In the genomic region with DNA sequence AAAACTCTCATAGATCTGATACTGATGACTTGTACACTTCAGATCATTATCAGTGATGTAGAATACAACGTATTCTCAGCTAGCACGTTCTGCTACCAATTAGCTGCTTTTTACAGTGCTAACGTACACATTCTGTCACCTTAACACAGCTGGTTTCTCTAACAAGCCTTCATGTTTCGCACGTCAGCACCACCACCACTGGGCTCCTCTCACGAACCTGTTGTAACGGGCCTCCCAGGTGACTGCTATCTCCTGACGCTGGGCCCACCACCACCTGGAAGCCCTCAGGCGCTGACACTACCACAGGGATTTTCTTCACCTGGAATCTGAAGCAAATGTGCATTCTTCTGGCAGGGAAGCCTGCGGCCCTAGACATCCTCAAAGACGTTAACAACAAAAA, we compare ENCODE assay signal across 21 cellular contexts. TPM values are rescaled to one million over a fixed set of nuclear protein-coding genes. Genes with fewer than 3 reads are reported as not detected.
DNase-seq lines count a peak whose midpoint lies in the region; ATAC-seq and TF ChIP-seq lines count a peak whose summit lies in the region.
"Had no signal": no experiment of that assay in that cellular context is flagged by ENCODE, and none has a peak within 500 bp of the region (broad histone marks: within the 10 kb centered on the region; RNA-seq: fewer than 3 reads in every experiment).

No MANE protein-coding gene starts in this region.

- no peak overlapping the region for H2AFZ ChIP-seq in GM23338

- H3K9me3 Mint-ChIP-seq in activated T-cell treated with anti-CD3 and anti-CD28 coated beads, Interleukin-2, amount 50 U/mL, for 24 hours = no peaks in the 10 kb centered on the region
- H3K9me3 Mint-ChIP-seq in GM23338 (no peaks in the 10 kb centered on the region), progenitor cell of endocrine pancreas (ENCODE audit: low read depth) (no peaks in the 10 kb centered on the region), Calu3 (ENCODE audit: low read depth, unreplicated experiment) (no peaks in the 10 kb centered on the region)
- H3K9me3 Mint-ChIP-seq: CD8-positive, alpha-beta memory T cell; IgD-negative memory B cell had no signal

- no peak for TF ChIP-seq CTCF in GM23338 (conservative IDR thresholded peaks at IDR 0.05; ENCODE audit: low read depth in 2 of 2)
- no peak for TF ChIP-seq CTCF in progenitor cell of endocrine pancreas (IDR thresholded peaks at IDR 0.05; ENCODE audit: unreplicated experiment)
- no peak for TF ChIP-seq CTCF in Calu3 (IDR thresholded peaks at IDR 0.05; ENCODE audit: unreplicated experiment)

- H3K27ac Mint-ChIP-seq in activated T-cell treated with anti-CD3 and anti-CD28 coated beads, Interleukin-2, amount 50 U/mL, for 24 hours = no peak overlapping the region
- H3K27ac Mint-ChIP-seq in GM23338 = 0 out of 2 replicates have a peak overlapping the region, but pooled peaks have one; percentile 19
- H3K27ac Mint-ChIP-seq in progenitor cell of endocrine pancreas = peak overlapping the region; percentile 43
- H3K27ac Mint-ChIP-seq in Calu3 (ENCODE audit: unreplicated experiment) = no peak overlapping the region

- H3K27ac ChIP-seq in GM23338 (ENCODE audit: low read depth) = no peak overlapping the region
- H3K27ac ChIP-seq: BLaER1 treated with 17β-estradiol and CSF1 and Interleukin-3, amounts not matched to agents 10 nM and 100 nM had no signal

- peaks cover 32% of the 10 kb centered on the region for H3K79me2 ChIP-seq in GM23338 (replicated peaks; ENCODE audit: insufficient read depth)

- no peaks in the 10 kb centered on the region for H3K27me3 ChIP-seq in GM23338 (ENCODE audit: insufficient read depth)
- H3K27me3 ChIP-seq: BLaER1 treated with 17β-estradiol and CSF1 and Interleukin-3, amounts not matched to agents 10 nM and 100 nM had no signal

- H3F3A ChIP-seq in GM23338 (replicated peaks; ENCODE audit: low read depth) = peaks cover 42% of the 10 kb centered on the region

- H4K20me1 ChIP-seq in GM23338 (replicated peaks; ENCODE audit: insufficient read depth) = peaks cover 14% of the 10 kb centered on the region

- peaks cover 9% of the 10 kb centered on the region for H3K4me1 ChIP-seq in GM23338 (ENCODE audit: insufficient read depth)

- H3K36me3 Mint-ChIP-seq in activated T-cell treated with anti-CD3 and anti-CD28 coated beads, Interleukin-2, amount 50 U/mL, for 24 hours (ENCODE audit: low read depth) = peaks cover 80% of the 10 kb centered on the region
- H3K36me3 Mint-ChIP-seq in GM23338 (ENCODE audit: low read depth) = peaks cover 59% of the 10 kb centered on the region
- peaks cover 23% of the 10 kb centered on the region for H3K36me3 Mint-ChIP-seq in progenitor cell of endocrine pancreas (ENCODE audit: insufficient read depth)
- H3K36me3 Mint-ChIP-seq in Calu3 (ENCODE audit: insufficient read depth, unreplicated experiment) = peaks cover 70% of the 10 kb centered on the region

- intact Hi-C loops in Calu3 (cut with micrococcal nuclease; ENCODE audit: unreplicated experiment) = no loop called here

- no peak overlapping the region for H3K4me3 ChIP-seq in GM23338
- H3K4me3 ChIP-seq: BLaER1 treated with 17β-estradiol and CSF1 and Interleukin-3, amounts not matched to agents 10 nM and 100 nM had no signal

- no peaks in the 10 kb centered on the region for H3K9me2 ChIP-seq in GM23338 (ENCODE audit: insufficient read depth)

- H3K4me2 ChIP-seq in GM23338 = no peak overlapping the region
- H3K4me2 ChIP-seq: BLaER1 treated with 17β-estradiol and CSF1 and Interleukin-3, amounts not matched to agents 10 nM and 100 nM had no signal

- peaks cover 35% of the 10 kb centered on the region for H3K36me3 ChIP-seq in GM23338 (ENCODE audit: insufficient read depth)

- H3K4me3 Mint-ChIP-seq in activated T-cell treated with anti-CD3 and anti-CD28 coated beads, Interleukin-2, amount 50 U/mL, for 24 hours = no peak overlapping the region
- H3K4me3 Mint-ChIP-seq in GM23338 (no peak overlapping the region), progenitor cell of endocrine pancreas (ENCODE audit: low read depth) (no peak overlapping the region), Calu3 (ENCODE audit: low read depth, unreplicated experiment) (no peak overlapping the region)
- H3K4me3 Mint-ChIP-seq: IgD-negative memory B cell had no signal

- no TSS peak for BruUV-seq in Calu3 (replicated peaks; lab: Mats Ljungman, UMichigan)

- no peaks in the 10 kb centered on the region for H3K27me3 Mint-ChIP-seq in activated T-cell treated with anti-CD3 and anti-CD28 coated beads, Interleukin-2, amount 50 U/mL, for 24 hours
- H3K27me3 Mint-ChIP-seq in GM23338 (ENCODE audit: insufficient read depth, low read depth, poor library complexity) (peaks cover 7% of the 10 kb centered on the region), progenitor cell of endocrine pancreas (peaks cover 2% of the 10 kb centered on the region), Calu3 (ENCODE audit: unreplicated experiment) (no peaks in the 10 kb centered on the region)
- H3K27me3 Mint-ChIP-seq: CD8-positive, alpha-beta memory T cell; IgD-negative memory B cell had no signal

- H3K4me1 Mint-ChIP-seq in activated T-cell treated with anti-CD3 and anti-CD28 coated beads, Interleukin-2, amount 50 U/mL, for 24 hours (ENCODE audit: low read depth) = peaks cover 48% of the 10 kb centered on the region
- peaks cover 12% of the 10 kb centered on the region; the same call in 2 of the 3 replicates for H3K4me1 Mint-ChIP-seq in GM23338
- peaks cover 11% of the 10 kb centered on the region for H3K4me1 Mint-ChIP-seq in progenitor cell of endocrine pancreas (ENCODE audit: low read depth)
- H3K4me1 Mint-ChIP-seq in Calu3 (ENCODE audit: low read depth, unreplicated experiment) = peaks cover 13% of the 10 kb centered on the region

- ATAC-seq in GM23338 = no peak
- ATAC-seq: Right ventricle myocardium inferior had no signal

- CTCF ChIA-PET in Calu3 (lab: Charles Lee) = interaction anchor here (0.8 to 1.5 kb wide), 2 partner anchors 381 to 385 kb away, joined by 5 to 6 read pairs; no protein-coding TSS in a partner anchor

- DNase-seq in activated T-cell treated with anti-CD3 and anti-CD28 coated beads, Interleukin-2, amount 50 U/mL, for 24 hours = peak; percentile 17
- DNase-seq in activated T-cell treated with anti-CD3 and anti-CD28 coated beads for 4 hours (no peak), GM23338 (ENCODE audit: low spot score) (no peak), ecto neural progenitor cell (ENCODE audit: low spot score) (peak; percentile 37), progenitor cell of endocrine pancreas (ENCODE audit: low spot score, unreplicated experiment) (no peak), 8988T (no peak), Calu3 (no peak)
- DNase-seq: CD8-positive, alpha-beta memory T cell; HCEC 1CT; Kasumi-1; MM.1S; NCI-H1092 treated with DMSO at 0.1 percent for 48 hours; NCI-H146; NCI-H2029 treated with DMSO at 0.1 percent for 48 hours; NCI-H2171 treated with DMSO at 0.1 percent for 48 hours; NCI-H446 treated with DMSO at 0.1 percent for 48 hours; NCI-H69; NK-92 treated with Interleukin-12 subunit alpha and Interleukin-12 subunit beta, amount 100 ng/mL, for 24 hours had no signal

TF ChIP-seq in GM23338, 12 proteins besides CTCF, POLR2A, EP300 and RAD21 (continues in another document):
- TF ChIP-seq, protein P1, sequence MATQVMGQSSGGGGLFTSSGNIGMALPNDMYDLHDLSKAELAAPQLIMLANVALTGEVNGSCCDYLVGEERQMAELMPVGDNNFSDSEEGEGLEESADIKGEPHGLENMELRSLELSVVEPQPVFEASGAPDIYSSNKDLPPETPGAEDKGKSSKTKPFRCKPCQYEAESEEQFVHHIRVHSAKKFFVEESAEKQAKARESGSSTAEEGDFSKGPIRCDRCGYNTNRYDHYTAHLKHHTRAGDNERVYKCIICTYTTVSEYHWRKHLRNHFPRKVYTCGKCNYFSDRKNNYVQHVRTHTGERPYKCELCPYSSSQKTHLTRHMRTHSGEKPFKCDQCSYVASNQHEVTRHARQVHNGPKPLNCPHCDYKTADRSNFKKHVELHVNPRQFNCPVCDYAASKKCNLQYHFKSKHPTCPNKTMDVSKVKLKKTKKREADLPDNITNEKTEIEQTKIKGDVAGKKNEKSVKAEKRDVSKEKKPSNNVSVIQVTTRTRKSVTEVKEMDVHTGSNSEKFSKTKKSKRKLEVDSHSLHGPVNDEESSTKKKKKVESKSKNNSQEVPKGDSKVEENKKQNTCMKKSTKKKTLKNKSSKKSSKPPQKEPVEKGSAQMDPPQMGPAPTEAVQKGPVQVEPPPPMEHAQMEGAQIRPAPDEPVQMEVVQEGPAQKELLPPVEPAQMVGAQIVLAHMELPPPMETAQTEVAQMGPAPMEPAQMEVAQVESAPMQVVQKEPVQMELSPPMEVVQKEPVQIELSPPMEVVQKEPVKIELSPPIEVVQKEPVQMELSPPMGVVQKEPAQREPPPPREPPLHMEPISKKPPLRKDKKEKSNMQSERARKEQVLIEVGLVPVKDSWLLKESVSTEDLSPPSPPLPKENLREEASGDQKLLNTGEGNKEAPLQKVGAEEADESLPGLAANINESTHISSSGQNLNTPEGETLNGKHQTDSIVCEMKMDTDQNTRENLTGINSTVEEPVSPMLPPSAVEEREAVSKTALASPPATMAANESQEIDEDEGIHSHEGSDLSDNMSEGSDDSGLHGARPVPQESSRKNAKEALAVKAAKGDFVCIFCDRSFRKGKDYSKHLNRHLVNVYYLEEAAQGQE (IDR thresholded peaks at IDR 0.05; ENCODE audit: unreplicated experiment) = no peak

RNA-seq across cellular contexts. Expression of a gene that starts 19.8 kb away (rescaled TPM):
- 138 and 159 TPM in 2 replicates for total RNA-seq in GM23338 (2014; rRNA removed; shearing (Covaris generic))
- 116 and 138 TPM in 2 replicates for polyA plus RNA-seq in GM23338 (2016; fragmentation: Nextera tagmentation; extraction: Ambion mirVana)
- total RNA-seq in progenitor cell of endocrine pancreas (110 and 120 TPM in 2 replicates), Calu3 (2022) (120 and 151 TPM in 2 replicates)

RNA-seq across cellular contexts. Expression of a gene that starts 52.2 kb away (rescaled TPM):
- total RNA-seq in GM23338 (2014; rRNA removed; shearing (Covaris generic)) = 51.8 and 55.1 TPM in 2 replicates
- polyA plus RNA-seq in GM23338 (2016; fragmentation: Nextera tagmentation; extraction: Ambion mirVana) = 177 and 197 TPM in 2 replicates
- total RNA-seq in progenitor cell of endocrine pancreas (68.4 and 75.0 TPM in 2 replicates), Calu3 (2022) (79.8 and 89.1 TPM in 2 replicates)

Comparison
In these comparisons a context has a peak if more than half of its experiments do, and no peak if none do; other contexts are left out.
1. DNase-seq: peak in activated T-cell treated with anti-CD3 and anti-CD28 coated beads, Interleukin-2, amount 50 U/mL, for 24 hours (single experiment) and ecto neural progenitor cell (single experiment); none in activated T-cell treated with anti-CD3 and anti-CD28 coated beads for 4 hours (single experiment), GM23338 (single experiment), progenitor cell of endocrine pancreas (single experiment), 8988T (single experiment) and Calu3 (single experiment).
2. H3K27ac Mint-ChIP-seq: peak in GM23338 (single experiment) and progenitor cell of endocrine pancreas (single experiment); none in activated T-cell treated with anti-CD3 and anti-CD28 coated beads, Interleukin-2, amount 50 U/mL, for 24 hours (single experiment) and Calu3 (single experiment).